In genomic region chr2:144830543-144830942, GRCh38 we compare ENCODE assay signal across 20 cellular contexts.
"Had no signal": no experiment of that assay in that cellular context is flagged by ENCODE, and none has a peak within 500 bp of the region (broad histone marks: within the 10 kb centered on the region; RNA-seq: fewer than 3 reads in every experiment).

No MANE protein-coding gene starts in this region.

- H3K27ac ChIP-seq: right lobe of liver, spleen, testis, upper lobe of left lung had no signal

- H3K4me3 ChIP-seq: right lobe of liver, spleen, testis, upper lobe of left lung had no signal

- H3K4me3 Mint-ChIP-seq: activated CD4-positive, alpha-beta T cell treated with anti-CD3 and anti-CD28 coated beads, Interleukin-2, amount 10 ng/mL, durations not matched to agents 7 days and 5 days; activated T-cell treated with anti-CD3 and anti-CD28 coated beads, Interleukin-2, amount 50 U/mL, for 72 hours; mesothelial cell of epicardium; nephron progenitor cell; stimulated activated naive CD8-positive, alpha-beta T cell treated with anti-CD3 and anti-CD28 coated beads, Interleukin-15, amount 100 ng/mL, for 72 hours; T-helper 2 cell treated with Interferon-gamma antibody and Interleukin-4, amounts not matched to agents 5 μg/mL and 100 μg/mL, for 36 hours had no signal

- H3K27me3 ChIP-seq: right lobe of liver, spleen, testis, upper lobe of left lung had no signal

- H3K9me3 ChIP-seq: right lobe of liver, spleen, testis, upper lobe of left lung had no signal

- DNase-seq: activated CD4-positive, alpha-beta T cell treated with anti-CD3 and anti-CD28 coated beads, Interleukin-2, amount 10 ng/mL, durations not matched to agents 7 days and 5 days; activated CD8-positive, alpha-beta memory T cell treated with anti-CD3 and anti-CD28 coated beads, Interleukin-2, amount 50 U/mL, for 48 hours; activated gamma-delta T cell; activated T-cell treated with anti-CD3 and anti-CD28 coated beads, Interleukin-2, amount 50 U/mL, for 72 hours; amniotic stem cell; foreskin fibroblast; glutamatergic neuron; nephron progenitor cell; occipital lobe; right lobe of liver; spleen; stimulated activated CD4-positive, alpha-beta T cell treated with anti-CD3 and anti-CD28 coated beads, Interleukin-1b, Interleukin-23, amount 100 ng/mL, for 48 hours; stimulated activated naive CD8-positive, alpha-beta T cell treated with anti-CD3 and anti-CD28 coated beads, Interleukin-15, amount 100 ng/mL, for 72 hours; testis; upper lobe of left lung had no signal

- H3K36me3 Mint-ChIP-seq: activated naive CD4-positive, alpha-beta T cell treated with anti-CD3 and anti-CD28 coated beads, Interleukin-2, amount 50 U/mL, for 72 hours; mesothelial cell of epicardium had no signal

- ATAC-seq: activated naive CD4-positive, alpha-beta T cell treated with anti-CD3 and anti-CD28 coated beads, Interleukin-2, amount 50 U/mL, for 72 hours; activated T-cell treated with anti-CD3 and anti-CD28 coated beads, Interleukin-2, amount 50 U/mL, for 72 hours; esophagus mucosa; right lobe of liver; stimulated activated naive CD8-positive, alpha-beta T cell treated with anti-CD3 and anti-CD28 coated beads, Interleukin-15, amount 100 ng/mL, for 72 hours had no signal

- H3K4me1 ChIP-seq: right lobe of liver, upper lobe of left lung had no signal

- H3K36me3 ChIP-seq: right lobe of liver, spleen, upper lobe of left lung had no signal

- H3K9me3 Mint-ChIP-seq: activated CD4-positive, alpha-beta T cell treated with anti-CD3 and anti-CD28 coated beads, Interleukin-2, amount 10 ng/mL, durations not matched to agents 7 days and 5 days; activated T-cell treated with anti-CD3 and anti-CD28 coated beads, Interleukin-2, amount 50 U/mL, for 72 hours; nephron progenitor cell; stimulated activated naive CD8-positive, alpha-beta T cell treated with anti-CD3 and anti-CD28 coated beads, Interleukin-15, amount 100 ng/mL, for 72 hours; T-helper 2 cell treated with Interferon-gamma antibody and Interleukin-4, amounts not matched to agents 5 μg/mL and 100 μg/mL, for 36 hours had no signal

- H3K27me3 Mint-ChIP-seq: progenitor cell of endocrine pancreas; stimulated activated naive CD8-positive, alpha-beta T cell treated with anti-CD3 and anti-CD28 coated beads, Interleukin-15, amount 100 ng/mL, for 72 hours had no signal

- H3K4me1 Mint-ChIP-seq: activated CD4-positive, alpha-beta T cell treated with anti-CD3 and anti-CD28 coated beads, Interleukin-2, amount 10 ng/mL, durations not matched to agents 7 days and 5 days; nephron progenitor cell; stimulated activated naive CD8-positive, alpha-beta T cell treated with anti-CD3 and anti-CD28 coated beads, Interleukin-15, amount 100 ng/mL, for 72 hours had no signal

- H3K27ac Mint-ChIP-seq: activated CD4-positive, alpha-beta T cell treated with anti-CD3 and anti-CD28 coated beads, Interleukin-2, amount 10 ng/mL, durations not matched to agents 7 days and 5 days; activated naive CD4-positive, alpha-beta T cell treated with anti-CD3 and anti-CD28 coated beads, Interleukin-2, amount 50 U/mL, for 72 hours; activated T-cell treated with anti-CD3 and anti-CD28 coated beads, Interleukin-2, amount 50 U/mL, for 72 hours; mesothelial cell of epicardium; nephron progenitor cell; progenitor cell of endocrine pancreas; stimulated activated naive CD8-positive, alpha-beta T cell treated with anti-CD3 and anti-CD28 coated beads, Interleukin-15, amount 100 ng/mL, for 72 hours; T-helper 2 cell treated with Interferon-gamma antibody and Interleukin-4, amounts not matched to agents 5 μg/mL and 100 μg/mL, for 36 hours had no signal
